ENCODE assay signal across 1 cellular context in the genomic region with DNA sequence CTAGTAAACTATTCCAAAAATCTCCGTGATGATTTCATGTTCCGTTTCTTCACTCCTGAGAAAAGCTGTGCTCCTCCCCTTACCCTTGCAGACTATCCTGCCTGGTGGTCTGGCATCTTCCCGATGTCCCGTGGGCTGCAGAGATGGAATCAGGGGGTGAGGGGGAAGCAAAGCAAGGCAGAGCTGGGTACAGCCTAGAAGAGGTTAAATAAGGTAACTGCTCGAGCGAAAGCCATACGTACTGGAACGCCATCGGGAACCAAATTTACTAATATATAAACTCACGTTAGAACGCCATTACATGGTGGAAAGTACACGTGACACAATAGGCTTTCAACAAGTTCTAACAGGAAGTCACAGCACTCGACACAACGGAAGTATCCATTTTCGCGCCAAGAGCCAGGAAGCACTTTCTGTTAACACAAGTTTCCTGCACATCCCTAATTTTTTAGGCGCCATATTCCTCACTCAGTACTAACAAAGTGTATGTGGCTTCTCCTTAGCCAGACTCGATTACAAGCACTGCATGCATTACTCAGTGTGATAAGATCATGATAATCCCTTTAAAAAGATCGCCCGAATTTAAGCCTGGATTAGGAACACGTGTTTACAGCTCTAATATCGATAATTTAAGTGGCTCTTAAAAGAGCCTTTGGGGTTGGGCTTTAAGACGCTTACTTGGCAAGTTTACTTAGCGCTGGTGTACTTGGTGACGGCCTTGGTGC.
TF ChIP-seq lines count a peak whose summit lies in the region.

No MANE protein-coding gene starts in this region.

TF ChIP-seq in A549, 52 proteins besides CTCF, POLR2A, EP300 and RAD21 (continued from another document):
- TF ChIP-seq RARB (CRISPR knock-in tag; IDR thresholded peaks at IDR 0.05) (peak; percentile 72), NFE2L2 (conservative IDR thresholded peaks at IDR 0.05; ENCODE audit: low read length) (no peak), TFCP2L1 (CRISPR knock-in tag; IDR thresholded peaks at IDR 0.05) (peak; percentile 97), MAFK (IDR thresholded peaks at IDR 0.05; ENCODE audit: partially characterized antibody) (peak; percentile 14), REST (IDR thresholded peaks at IDR 0.05) (0 out of 2 replicates have a peak, but pooled peaks have one; percentile 8), NPAS2 (CRISPR knock-in tag; IDR thresholded peaks at IDR 0.05; ENCODE audit: borderline replicate concordance) (peak; percentile 93), HOXA7 (CRISPR knock-in tag; IDR thresholded peaks at IDR 0.05) (0 out of 2 replicates have a peak, but pooled peaks have one; percentile 38)
- TF ChIP-seq, protein P1, sequence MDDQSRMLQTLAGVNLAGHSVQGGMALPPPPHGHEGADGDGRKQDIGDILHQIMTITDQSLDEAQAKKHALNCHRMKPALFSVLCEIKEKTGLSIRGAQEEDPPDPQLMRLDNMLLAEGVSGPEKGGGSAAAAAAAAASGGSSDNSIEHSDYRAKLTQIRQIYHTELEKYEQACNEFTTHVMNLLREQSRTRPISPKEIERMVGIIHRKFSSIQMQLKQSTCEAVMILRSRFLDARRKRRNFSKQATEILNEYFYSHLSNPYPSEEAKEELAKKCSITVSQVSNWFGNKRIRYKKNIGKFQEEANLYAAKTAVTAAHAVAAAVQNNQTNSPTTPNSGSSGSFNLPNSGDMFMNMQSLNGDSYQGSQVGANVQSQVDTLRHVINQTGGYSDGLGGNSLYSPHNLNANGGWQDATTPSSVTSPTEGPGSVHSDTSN (IDR thresholded peaks at IDR 0.05), result no peak
